Comparison of ENCODE assay signal across 8 cellular contexts in the genomic region with DNA sequence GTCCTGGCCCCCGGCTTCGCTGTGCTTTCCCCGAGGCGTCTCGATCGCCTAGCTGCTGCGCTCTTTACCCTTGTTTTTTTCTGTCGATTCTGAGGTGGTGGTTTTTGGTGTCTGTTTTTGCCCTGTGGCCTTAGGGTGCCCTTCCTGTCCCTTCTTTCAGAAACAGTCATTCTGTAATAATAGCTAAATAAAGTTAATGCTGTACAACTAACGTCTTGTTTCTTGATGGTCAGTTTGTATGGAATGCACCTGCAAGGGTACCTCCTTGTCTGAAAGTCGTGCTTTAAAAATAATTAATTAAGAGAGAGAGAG. TPM values are rescaled to one million over a fixed set of nuclear protein-coding genes. Genes with fewer than 3 reads are reported as not detected.
DNase-seq lines count a peak whose midpoint lies in the region; ATAC-seq and TF ChIP-seq lines count a peak whose summit lies in the region.

No MANE protein-coding gene starts in this region.

- peaks cover 21% of the 10 kb centered on the region for H3K27me3 ChIP-seq in neural progenitor cell

- peaks cover 56% of the 10 kb centered on the region for H3K79me2 ChIP-seq in neural progenitor cell (ENCODE audit: low read depth)

- H3K9ac ChIP-seq in neural progenitor cell, result peak overlapping the region; percentile 88

- peaks cover 14% of the 10 kb centered on the region for H3K4me1 Mint-ChIP-seq in neural progenitor cell

- no peak for TF ChIP-seq CTCF in neural progenitor cell (IDR thresholded peaks at IDR 0.05)

- peaks cover 3% of the 10 kb centered on the region for H3K27me3 Mint-ChIP-seq in neural progenitor cell (ENCODE audit: insufficient read depth, low read depth)

- H3K9me3 Mint-ChIP-seq in neural progenitor cell, result no peaks in the 10 kb centered on the region

- peak overlapping the region; percentile 90 for H3K27ac Mint-ChIP-seq in neural progenitor cell

- no peaks in the 10 kb centered on the region for H3K36me3 ChIP-seq in neural progenitor cell

- H3F3A ChIP-seq in neural progenitor cell (ENCODE audit: low read depth), result no peaks in the 10 kb centered on the region

- DNase-seq in neural progenitor cell (ENCODE audit: low spot score) (no peak), pons (ENCODE audit: low spot score) (no peak), DMS153 (lab: John Stamatoyannopoulos, UW) (no peak), cerebellar nuclear complex (lab: John Stamatoyannopoulos, UW) (no peak)
- no peak for DNase-seq in activated CD8-positive, alpha-beta memory T cell treated with anti-CD3 and anti-CD28 coated beads, Interleukin-2, amount 50 U/mL, for 48 hours

- H4K20me1 ChIP-seq in neural progenitor cell (ENCODE audit: low read depth), result peaks cover 36% of the 10 kb centered on the region

- ATAC-seq in GM18909 (IDR thresholded peaks at IDR 0.05; ENCODE audit: poor library complexity, unreplicated experiment), result peak; percentile 47
- ATAC-seq in HG03575 (IDR thresholded peaks at IDR 0.05; ENCODE audit: extremely low read depth, insufficient number of reproducible peaks, low FRiP score, unreplicated experiment), result peak; percentile 19

- peak overlapping the region; percentile 93 for H3K4me3 Mint-ChIP-seq in neural progenitor cell

- H3K4me2 ChIP-seq in neural progenitor cell, result peak overlapping the region; percentile 80

- H3K36me3 Mint-ChIP-seq in neural progenitor cell, result peaks cover 2% of the 10 kb centered on the region

- peak overlapping the region; percentile 82 for H2AFZ ChIP-seq in neural progenitor cell (replicated peaks)

- peak overlapping the region; percentile 79 for H3K4me3 ChIP-seq in neural progenitor cell

- H3K4me1 ChIP-seq in neural progenitor cell, result peaks cover 12% of the 10 kb centered on the region

- no peaks in the 10 kb centered on the region for H3K9me3 ChIP-seq in neural progenitor cell (ENCODE audit: low read depth)

- H3K27ac ChIP-seq in cingulate gyrus (ENCODE audit: low read depth, low read length) (peak overlapping the region; percentile 70), neural progenitor cell (no peak overlapping the region)

RNA-seq across cellular contexts. Expression of a gene that starts 0.7 kb away (rescaled TPM):
- total RNA-seq in neural progenitor cell (ENCODE audit: low replicate concordance), result 66.5 and 88.5 TPM in 2 replicates

RNA-seq across cellular contexts. Expression of a gene that starts 12.3 kb away (rescaled TPM):
- total RNA-seq in neural progenitor cell (ENCODE audit: low replicate concordance), result 4.4 and 4.8 TPM in 2 replicates
